16 cellular contexts compared by ENCODE assay signal in genomic region chr1:148354909-148355308, GRCh38.
DNase-seq lines count a peak whose midpoint lies in the region; FAIRE-seq and TF ChIP-seq lines count a peak whose summit lies in the region.
"Had no signal": no experiment of that assay in that cellular context is flagged by ENCODE, and none has a peak within 500 bp of the region (broad histone marks: within the 10 kb centered on the region; RNA-seq: fewer than 3 reads in every experiment).

No MANE protein-coding gene starts in this region.

- H3K27me3 ChIP-seq in H7 (ENCODE audit: control insufficient read depth, insufficient read depth, low read length) (peaks cover 15% of the 10 kb centered on the region), bronchial epithelial cell (ENCODE audit: control insufficient read depth, insufficient read depth, low read length) (peaks cover 6% of the 10 kb centered on the region), iPS DF 6.9 (ENCODE audit: control insufficient read depth, insufficient read depth, low read length) (peaks cover 12% of the 10 kb centered on the region; the same call in 1 of the 2 replicates), osteoblast (ENCODE audit: insufficient read depth, low read length) (peaks cover 40% of the 10 kb centered on the region), esophagus squamous epithelium (peaks cover 0 to 89% (median 9%) of the 10 kb centered on the region in 4 donors)

- no peak overlapping the region for H2AFZ ChIP-seq in osteoblast (ENCODE audit: low read length)

- H3K4me2 ChIP-seq in osteoblast (ENCODE audit: insufficient read depth, low read length) = peak overlapping the region; percentile 71

- DNase-seq in H7 = no peak
- no peak for DNase-seq in bronchial epithelial cell (ENCODE audit: low read depth)
- no peak for DNase-seq in iPS DF 6.9 (ENCODE audit: low read depth, low spot score)
- peak; percentile 34 for DNase-seq in osteoblast (ENCODE audit: insufficient read length, low spot score, missing footprints)
- no peak for DNase-seq in DMS53 (lab: John Stamatoyannopoulos, UW)
- DNase-seq in SW 1271 (lab: John Stamatoyannopoulos, UW) = no peak
- no peak for DNase-seq in AML-193 (lab: John Stamatoyannopoulos, UW)
- DNase-seq in esophagus squamous epithelium (lab: John Stamatoyannopoulos, UW) = no peak
- DNase-seq: C1 segment of cervical spinal cord, GF-D8, NCI-H1417, NCI-H1930, NCI-H526 treated with DMSO at 0.1 percent for 48 hours, SHP77 treated with DMSO at 0.1 percent for 48 hours had no signal

- H3K27ac ChIP-seq in iPS DF 6.9 (ENCODE audit: low read length) (no peak overlapping the region), osteoblast (ENCODE audit: low read depth, low read length) (no peak overlapping the region), esophagus squamous epithelium (no peak overlapping the region)

- peak overlapping the region; percentile 40; the same call in 1 of the 2 replicates for H3K4me3 ChIP-seq in H7 (ENCODE audit: insufficient read depth, low read depth, low read length)
- H3K4me3 ChIP-seq in bronchial epithelial cell (ENCODE audit: low read depth, low read length) = no peak overlapping the region
- peak overlapping the region; percentile 64; the same call in 1 of the 2 replicates for H3K4me3 ChIP-seq in iPS DF 6.9 (ENCODE audit: low read length)
- H3K4me3 ChIP-seq in osteoblast (ENCODE audit: insufficient read depth, low read length) = no peak overlapping the region
- H3K4me3 ChIP-seq in esophagus squamous epithelium = no peak overlapping the region

- H3K4me1 ChIP-seq in iPS DF 6.9 (ENCODE audit: control insufficient read depth, insufficient read depth, low read length) (0 out of 2 replicates have a peak, but pooled peaks cover 2% of the 10 kb centered on the region), osteoblast (ENCODE audit: insufficient read depth, low read length) (peaks cover 8% of the 10 kb centered on the region), esophagus squamous epithelium (peaks cover 0 to 19% (median 0%) of the 10 kb centered on the region in 3 donors)

- TF ChIP-seq CTCF in bronchial epithelial cell (IDR thresholded peaks at IDR 0.05; ENCODE audit: insufficient read depth, low read length, severe bottlenecking) (no peak), osteoblast (IDR thresholded peaks at IDR 0.05; ENCODE audit: extremely low read depth, low read depth, low read length) (no peak), esophagus squamous epithelium (IDR thresholded peaks at IDR 0.05) (no peak)

- no peaks in the 10 kb centered on the region for H3K79me2 ChIP-seq in osteoblast (ENCODE audit: insufficient read depth, low read length)

- no peak for TF ChIP-seq POLR2A in esophagus squamous epithelium (IDR thresholded peaks at IDR 0.05)

- H3K36me3 ChIP-seq in H7 (replicated peaks; ENCODE audit: control insufficient read depth, insufficient read depth, low read length) = no peaks in the 10 kb centered on the region
- no peaks in the 10 kb centered on the region for H3K36me3 ChIP-seq in bronchial epithelial cell (ENCODE audit: control insufficient read depth, insufficient read depth, low read length)
- no peaks in the 10 kb centered on the region for H3K36me3 ChIP-seq in iPS DF 6.9 (ENCODE audit: control insufficient read depth, insufficient read depth, low read length)
- H3K36me3 ChIP-seq in osteoblast (ENCODE audit: insufficient read depth, low read length) = no peaks in the 10 kb centered on the region
- H3K36me3 ChIP-seq in esophagus squamous epithelium = no peaks in the 10 kb centered on the region

- no CpG with 5 or more reads among the region's 15 CpGs for WGBS in iPS DF 6.9 (ENCODE audit: insufficient coverage, insufficient read length)
- 72 to 79% methylated on average over 15 of the region's 15 CpGs for WGBS in esophagus squamous epithelium, 2 donors

- no peaks in the 10 kb centered on the region for H4K20me1 ChIP-seq in osteoblast (ENCODE audit: insufficient read depth, low read length)

- FAIRE-seq in bronchial epithelial cell (lab: Jason Lieb, UNC) = peak; percentile 36
- FAIRE-seq: A204.1, GM12891 had no signal

- intact Hi-C loops in esophagus squamous epithelium (cut with DNase I) = no loop called here

- no peaks in the 10 kb centered on the region for H3K9me3 ChIP-seq in iPS DF 6.9 (ENCODE audit: control insufficient read depth, insufficient read depth, low read length)
- no peaks in the 10 kb centered on the region for H3K9me3 ChIP-seq in osteoblast (ENCODE audit: low read depth, low read length)
- H3K9me3 ChIP-seq in esophagus squamous epithelium = no peaks in the 10 kb centered on the region

Comparison
In these comparisons a context has a peak if more than half of its experiments do, and no peak if none do; other contexts are left out.
1. H3K4me3 ChIP-seq: peak in H7 (single experiment) and iPS DF 6.9 (single experiment); none in bronchial epithelial cell (single experiment), osteoblast (single experiment) and esophagus squamous epithelium (0 of 4).